8 cellular contexts compared by ENCODE assay signal in the genomic region with DNA sequence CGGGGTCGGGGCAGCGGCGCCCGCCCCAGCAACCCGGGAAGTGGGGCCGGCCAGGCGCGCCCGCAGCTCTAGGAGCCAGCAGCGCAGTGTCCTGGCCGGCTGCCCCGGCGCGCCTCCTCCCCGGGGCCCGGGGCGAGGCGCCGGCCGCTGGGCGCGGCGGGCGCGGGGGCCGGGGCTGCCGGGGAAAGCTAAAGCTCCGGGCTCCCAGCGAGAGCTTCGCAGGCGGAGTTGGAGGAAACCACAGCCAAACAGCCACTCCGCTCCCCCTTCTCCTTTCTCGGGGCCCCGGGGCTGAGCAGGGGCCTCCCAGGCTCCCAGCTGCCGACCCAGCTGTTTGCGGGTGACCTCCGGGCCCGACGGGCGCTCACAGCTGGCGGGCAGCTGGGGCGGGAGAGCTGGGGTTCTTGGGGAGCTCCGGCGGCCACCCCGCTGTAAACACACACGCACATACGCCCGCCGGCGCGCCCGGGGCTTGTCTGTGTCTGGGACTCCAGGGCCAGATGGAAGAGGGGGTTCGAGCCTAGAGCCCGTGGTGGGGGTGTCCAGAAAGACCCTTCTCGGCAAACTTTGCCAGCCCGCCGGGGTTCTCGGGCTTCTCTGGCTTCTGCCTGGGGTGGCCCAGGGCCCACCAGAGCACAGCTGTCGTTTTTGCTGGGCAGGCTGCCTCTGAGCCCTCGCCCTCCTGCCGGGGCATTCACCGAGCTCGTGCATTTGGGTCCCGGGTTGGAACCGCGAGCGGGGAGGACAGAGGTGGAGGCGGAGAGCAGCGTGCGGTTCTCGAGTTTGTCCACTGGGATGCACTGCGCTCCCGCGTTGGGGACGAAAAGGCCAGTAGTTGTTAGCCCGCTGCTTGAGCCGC.
DNase-seq lines count a peak whose midpoint lies in the region; ATAC-seq and TF ChIP-seq lines count a peak whose summit lies in the region.

No MANE protein-coding gene starts in this region.

- H3K4me3 ChIP-seq in DND-41 (ENCODE audit: low read depth in 1 of 2, low read length in 2 of 2) (no peak overlapping the region), HAP-1 (no peak overlapping the region)

- no peaks in the 10 kb centered on the region for H3K36me3 ChIP-seq in DND-41 (ENCODE audit: insufficient read depth, low read length)
- H3K36me3 ChIP-seq in HAP-1 (replicated peaks): no peaks in the 10 kb centered on the region

- ATAC-seq in DND-41 (ENCODE audit: insufficient read depth, low read depth): peak; percentile 39; the same call in 1 of the 3 replicates
- ATAC-seq in HG03095 (IDR thresholded peaks at IDR 0.05; ENCODE audit: unreplicated experiment): no peak

- in situ Hi-C loops in HAP-1 (cut with MboI; ENCODE audit: low sequenced_read_pairs): no loop called here

- H3K4me2 ChIP-seq in DND-41 (ENCODE audit: insufficient read depth, low read length): no peak overlapping the region

- peak; percentile 46 for TF ChIP-seq CTCF in DND-41 (IDR thresholded peaks at IDR 0.05; ENCODE audit: borderline replicate concordance, extremely low read depth, low read length, poor library complexity, severe bottlenecking)

- no peaks in the 10 kb centered on the region for H3K9me3 ChIP-seq in DND-41 (ENCODE audit: insufficient read depth, low read length, severe bottlenecking)
- no peaks in the 10 kb centered on the region for H3K9me3 ChIP-seq in HAP-1

- no peak overlapping the region for H3K27ac ChIP-seq in DND-41 (ENCODE audit: low read length)
- H3K27ac ChIP-seq in substantia nigra (ENCODE audit: low read depth, low read length, poor library complexity, severe bottlenecking): peak overlapping the region; percentile 96

- DNase-seq in DND-41: peak; percentile 7
- peak; percentile 68 for DNase-seq in HuH-7.5 (ENCODE audit: low spot score)
- peak; percentile 68 for DNase-seq in astrocyte of the hippocampus (ENCODE audit: low read depth, low spot score)
- DNase-seq in iPS-NIHi11 (ENCODE audit: low spot score): peak; percentile 76
- DNase-seq in substantia nigra (lab: John Stamatoyannopoulos, UW): peak in 48 of 49 donors; percentile 42 to 91 (median 81)
- DNase-seq in GOT3 (lab: John Stamatoyannopoulos, UW): no peak
- DNase-seq in HAP-1 (ENCODE audit: low spot score in 2 of 2): no peak

- H3K4me1 ChIP-seq in DND-41 (ENCODE audit: insufficient read depth, low read length) (no peaks in the 10 kb centered on the region), HAP-1 (no peaks in the 10 kb centered on the region)

- peaks cover 6% of the 10 kb centered on the region for H3K27me3 ChIP-seq in DND-41 (ENCODE audit: insufficient read depth, low read length, poor library complexity)
- no peaks in the 10 kb centered on the region for H3K27me3 ChIP-seq in HAP-1 (ENCODE audit: low read depth)

- no peak overlapping the region for H3K9ac ChIP-seq in DND-41 (ENCODE audit: low read depth, low read length)

- no peaks in the 10 kb centered on the region for H3K79me2 ChIP-seq in DND-41 (ENCODE audit: insufficient read depth, low read length)

- no peak overlapping the region for H2AFZ ChIP-seq in DND-41 (ENCODE audit: low read depth, low read length)

- peaks cover 5% of the 10 kb centered on the region; the same call in 1 of the 2 replicates for H4K20me1 ChIP-seq in DND-41 (ENCODE audit: insufficient read depth, low read length)

Comparison
In these comparisons a context has a peak if more than half of its experiments do, and no peak if none do; other contexts are left out.
1. DNase-seq: peak in DND-41 (single experiment), HuH-7.5 (single experiment), astrocyte of the hippocampus (single experiment), iPS-NIHi11 (single experiment) and substantia nigra (48 of 49); none in GOT3 (single experiment) and HAP-1 (0 of 2).